17 cellular contexts compared by ENCODE assay signal in the genomic region with DNA sequence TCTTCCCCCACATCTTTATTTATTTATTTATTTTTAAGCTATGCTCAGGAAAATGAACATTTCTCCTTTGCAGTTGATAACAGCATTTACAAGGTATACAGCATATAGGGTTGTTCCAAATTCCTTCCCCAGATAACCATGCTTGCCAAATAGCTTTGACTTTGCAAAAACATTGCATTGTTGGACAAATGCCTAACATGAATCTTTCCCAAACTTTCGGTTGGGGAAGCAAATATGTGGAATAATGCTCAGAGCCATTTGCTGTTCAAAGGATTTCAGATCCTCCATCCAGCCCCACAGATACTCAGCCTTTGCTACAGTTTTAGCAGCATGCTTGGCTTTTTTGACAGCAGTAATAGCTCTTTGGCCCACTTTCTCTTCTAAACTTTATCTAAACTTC.
DNase-seq lines count a peak whose midpoint lies in the region; ATAC-seq and TF ChIP-seq lines count a peak whose summit lies in the region.
"Had no signal": no experiment of that assay in that cellular context is flagged by ENCODE, and none has a peak within 500 bp of the region (broad histone marks: within the 10 kb centered on the region; RNA-seq: fewer than 3 reads in every experiment).

No MANE protein-coding gene starts in this region.

- no peak for TF ChIP-seq CTCF in AG10803 (conservative IDR thresholded peaks at IDR 0.05; ENCODE audit: low read length)

- H3K27ac ChIP-seq in mesendoderm (ENCODE audit: low read depth, low read length): no peak overlapping the region

- peak; percentile 34 for DNase-seq in AG10803 (ENCODE audit: low read depth)
- peak; percentile 59 for DNase-seq in adipocyte (ENCODE audit: low read depth)
- DNase-seq in fibroblast of gingiva (ENCODE audit: low read depth): peak; percentile 17
- no peak for DNase-seq in mesendoderm
- DNase-seq in KG1 (lab: John Stamatoyannopoulos, UW): no peak
- no peak for DNase-seq in stimulated activated naive CD4-positive, alpha-beta T cell treated with Interleukin-2 at 50 U/mL for 16 hours (lab: John Stamatoyannopoulos, UW)
- DNase-seq in MG63: no peak
- DNase-seq: DMS53, H9, NCI-H1694 treated with DMSO at 0.1 percent for 48 hours, NCI-H2081 treated with DMSO at 0.1 percent for 48 hours, NCI-H2171 treated with DMSO at 0.1 percent for 48 hours, NCI-H524 treated with DMSO at 0.1 percent for 48 hours, NCI-H82, OCI-M1, Right ventricle myocardium superior had no signal

- H4K5ac ChIP-seq in mesendoderm (ENCODE audit: low read length): no peak overlapping the region

- H2BK15ac ChIP-seq in mesendoderm (replicated peaks; ENCODE audit: low read depth): no peak overlapping the region

- H2AK5ac ChIP-seq in mesendoderm (ENCODE audit: low read length): no peak overlapping the region

- ATAC-seq in HG03280 (IDR thresholded peaks at IDR 0.05; ENCODE audit: unreplicated experiment): no peak

- H3K79me2 ChIP-seq in mesendoderm (ENCODE audit: control insufficient read depth, insufficient read depth, low read length): no peaks in the 10 kb centered on the region

- WGBS in mesendoderm (ENCODE audit: extremely low coverage, insufficient coverage, low lambda C conversion rate): no CpG with 5 or more reads among the region's 1 CpG

- no peak overlapping the region for H3K23ac ChIP-seq in mesendoderm (ENCODE audit: low read length)

- H3K9me3 ChIP-seq in adipocyte (ENCODE audit: control insufficient read depth, low read length) (no peaks in the 10 kb centered on the region), MG63 (no peaks in the 10 kb centered on the region)

- H3K4me1 ChIP-seq in adipocyte (ENCODE audit: control insufficient read depth, insufficient read depth, low read length) (peaks cover 19% of the 10 kb centered on the region), mesendoderm (ENCODE audit: control insufficient read depth, low read depth, low read length) (no peaks in the 10 kb centered on the region)

- no peak overlapping the region for H3K4me2 ChIP-seq in mesendoderm (ENCODE audit: low read length)

- H3K4ac ChIP-seq in mesendoderm (ENCODE audit: low read depth, low read length): no peak overlapping the region

- no peak overlapping the region for H2BK120ac ChIP-seq in mesendoderm (ENCODE audit: low read depth, low read length)

- H3K27me3 ChIP-seq in adipocyte (replicated peaks; ENCODE audit: control insufficient read depth, insufficient read depth, low read length) (no peaks in the 10 kb centered on the region), mesendoderm (ENCODE audit: insufficient read depth, low read length, poor library complexity) (no peaks in the 10 kb centered on the region), MG63 (no peaks in the 10 kb centered on the region)

- H4K8ac ChIP-seq in mesendoderm (ENCODE audit: low read depth, low read length): no peak overlapping the region

- H3K79me1 ChIP-seq in mesendoderm (ENCODE audit: low read length): no peaks in the 10 kb centered on the region

- H2BK5ac ChIP-seq in mesendoderm (ENCODE audit: low read length): no peak overlapping the region

- H3K9ac ChIP-seq in adipocyte (ENCODE audit: low read length) (no peak overlapping the region), mesendoderm (ENCODE audit: low read length) (no peak overlapping the region)

- H3K18ac ChIP-seq in mesendoderm (ENCODE audit: low read length): peak overlapping the region; percentile 28

- H3K56ac ChIP-seq in mesendoderm (ENCODE audit: low read length): no peak overlapping the region

- H3K4me3 ChIP-seq in AG10803 (ENCODE audit: low read length): no peak overlapping the region
- H3K4me3 ChIP-seq in adipocyte (ENCODE audit: low read length): peak overlapping the region; percentile 2
- H3K4me3 ChIP-seq in mesendoderm (ENCODE audit: low read length): no peak overlapping the region
- H3K4me3 ChIP-seq in MG63: no peak overlapping the region

- H3K36me3 ChIP-seq in adipocyte (ENCODE audit: control insufficient read depth, insufficient read depth, low read length, severe bottlenecking): no peaks in the 10 kb centered on the region
- H3K36me3 ChIP-seq in mesendoderm (ENCODE audit: control insufficient read depth, insufficient read depth, low read length): no peaks in the 10 kb centered on the region
- no peaks in the 10 kb centered on the region for H3K36me3 ChIP-seq in MG63

Comparison
In these comparisons a context has a peak if more than half of its experiments do, and no peak if none do; other contexts are left out.
1. DNase-seq: peak in AG10803 (single experiment), adipocyte (single experiment) and fibroblast of gingiva (single experiment); none in mesendoderm (single experiment), KG1 (single experiment), stimulated activated naive CD4-positive, alpha-beta T cell treated with Interleukin-2 at 50 U/mL for 16 hours (single experiment) and MG63 (single experiment).